Comparison of ENCODE assay signal across 24 cellular contexts in genomic region chr6:109834131-109834530, GRCh38.
DNase-seq lines count a peak whose midpoint lies in the region; ATAC-seq and TF ChIP-seq lines count a peak whose summit lies in the region.
"Had no signal": no experiment of that assay in that cellular context is flagged by ENCODE, and none has a peak within 500 bp of the region (broad histone marks: within the 10 kb centered on the region; RNA-seq: fewer than 3 reads in every experiment).

No MANE protein-coding gene starts in this region.

- H3K79me2 ChIP-seq in KMS-11 (ENCODE audit: insufficient read depth, low read depth), result no peaks in the 10 kb centered on the region

- H3K9ac ChIP-seq in KMS-11, result no peak overlapping the region
- H3K9ac ChIP-seq in SK-N-MC (ENCODE audit: insufficient read length), result no peak overlapping the region

- peak overlapping the region; percentile 21; the same call in 1 of the 2 replicates for H3K4me2 ChIP-seq in KMS-11
- H3K4me2 ChIP-seq: smooth muscle cell had no signal

- H3K27me3 ChIP-seq in KMS-11 (ENCODE audit: insufficient read depth, low read depth), result no peaks in the 10 kb centered on the region
- H3K27me3 ChIP-seq: brain microvascular endothelial cell, left lung, Peyer's patch, SJSA1, upper lobe of left lung had no signal

- no peak overlapping the region for H2AFZ ChIP-seq in KMS-11 (ENCODE audit: low read depth)

- H3K9me3 ChIP-seq in SK-N-MC (ENCODE audit: low read depth, low read length), result no peaks in the 10 kb centered on the region
- H3K9me3 ChIP-seq: Peyer's patch, SJSA1 had no signal

- no peaks in the 10 kb centered on the region for H4K20me1 ChIP-seq in KMS-11 (ENCODE audit: insufficient read depth)

- H3K4me3 ChIP-seq in KMS-11 (IDR thresholded peaks at IDR 0.05; ENCODE audit: insufficient read depth, low read depth, low read length) (no peak overlapping the region), SK-N-MC (peak overlapping the region; percentile 15; the same call in 1 of the 2 replicates)
- H3K4me3 ChIP-seq: GM12878, left lung, Peyer's patch, SJSA1, smooth muscle cell, upper lobe of left lung had no signal

- H3K27ac ChIP-seq in KMS-11 (no peak overlapping the region; the same call in 1 of the 2 replicates), SK-N-MC (peak overlapping the region; percentile 68; the same call in 1 of the 2 replicates)
- H3K27ac ChIP-seq: brain microvascular endothelial cell, epithelial cell of prostate, left lung, Peyer's patch, SJSA1, upper lobe of left lung had no signal

- peaks cover 15% of the 10 kb centered on the region for H3K4me1 ChIP-seq in KMS-11 (ENCODE audit: low read depth, poor library complexity, severe bottlenecking)
- H3K4me1 ChIP-seq: left lung, Peyer's patch, SJSA1, upper lobe of left lung had no signal

- H3K36me3 ChIP-seq in KMS-11 (ENCODE audit: insufficient read depth) (no peaks in the 10 kb centered on the region), SK-N-MC (ENCODE audit: insufficient read depth, low read length) (no peaks in the 10 kb centered on the region)
- H3K36me3 ChIP-seq: brain microvascular endothelial cell, Peyer's patch, SJSA1, upper lobe of left lung had no signal

- TF ChIP-seq CTCF in KMS-11 (conservative IDR thresholded peaks at IDR 0.05; ENCODE audit: low read depth, low read length), result no peak

- peak; percentile 19 for DNase-seq in NCI-H2107 treated with DMSO at 0.1 percent for 48 hours (lab: John Stamatoyannopoulos, UW; ENCODE audit: unreplicated experiment)
- no peak for DNase-seq in NCI-H2107 (lab: John Stamatoyannopoulos, UW)
- no peak for DNase-seq in SK-N-MC (ENCODE audit: low read depth, low spot score)
- peak; percentile 21 for DNase-seq in iris pigment epithelial cell (ENCODE audit: low read depth)
- DNase-seq in HUDEP-2 (lab: John Stamatoyannopoulos, UW; ENCODE audit: unreplicated experiment in 76 of 76), result no peak
- DNase-seq in T1000 (lab: John Stamatoyannopoulos, UW), result no peak
- DNase-seq: activated CD4-positive, alpha-beta T cell treated with anti-CD3 and anti-CD28 coated beads for 48 hours; activated T-cell treated with anti-CD3 and anti-CD28 coated beads, Interleukin-2, amount 50 U/mL, for 4 hours; brain microvascular endothelial cell; foreskin melanocyte; left lung; mesendoderm; NCI-H1417 treated with DMSO at 0.1 percent for 48 hours; NCI-H510A; Peyer's patch; stimulated activated CD4-positive, alpha-beta T cell treated with anti-CD3 and anti-CD28 coated beads, Interleukin-2, amount 100 ng/mL, for 24 hours; upper lobe of left lung had no signal

- ATAC-seq in HG02763 (IDR thresholded peaks at IDR 0.05; ENCODE audit: unreplicated experiment), result no peak
- ATAC-seq: activated T-cell treated with anti-CD3 and anti-CD28 coated beads, Interleukin-2, amount 50 U/mL, for 4 hours; GM12878; HCT116; left lung had no signal

Comparison
In these comparisons a context has a peak if more than half of its experiments do, and no peak if none do; other contexts are left out.
1. DNase-seq: peak in NCI-H2107 treated with DMSO at 0.1 percent for 48 hours (single experiment) and iris pigment epithelial cell (single experiment); none in NCI-H2107 (single experiment), SK-N-MC (single experiment), HUDEP-2 (0 of 76) and T1000 (single experiment).